Comparison of ENCODE assay signal across 1 cellular context in the genomic region with DNA sequence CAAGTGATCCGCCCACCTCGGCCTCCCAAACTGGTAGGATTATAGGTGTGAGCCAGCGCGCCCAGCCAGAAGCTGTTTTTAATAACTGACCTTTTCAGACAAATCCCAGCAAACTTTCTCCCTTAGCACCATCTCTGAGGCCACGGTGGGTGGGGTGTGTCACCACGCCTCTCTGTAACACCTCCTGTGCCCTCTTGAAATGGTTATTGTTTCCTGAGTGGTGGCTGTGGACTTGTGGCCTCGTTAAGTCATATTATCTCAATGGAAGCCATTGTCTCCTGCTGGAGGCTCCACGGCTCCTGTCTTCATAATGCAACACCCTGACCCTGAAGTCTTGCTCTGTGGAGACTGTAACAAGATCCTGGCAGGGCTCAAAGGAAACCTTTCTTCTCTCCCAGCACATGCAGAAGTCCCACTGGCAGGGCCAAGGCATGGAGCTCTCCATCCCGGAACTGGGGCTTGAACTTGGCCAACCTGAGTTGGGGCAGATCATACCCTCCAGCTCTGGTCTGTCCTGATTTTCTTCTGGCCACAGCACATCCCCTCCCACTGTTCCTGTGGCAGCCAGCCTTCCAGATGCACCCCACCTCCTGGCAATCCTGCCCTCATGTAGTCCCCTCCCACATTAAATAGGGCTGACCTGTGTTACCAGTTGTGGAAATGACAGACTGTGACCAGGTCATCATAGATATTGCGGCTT.
TF ChIP-seq lines count a peak whose summit lies in the region.

No MANE protein-coding gene starts in this region.

TF ChIP-seq in HepG2, 621 proteins besides CTCF, POLR2A, EP300 and RAD21 (continued from another document):
- TF ChIP-seq, protein P1, sequence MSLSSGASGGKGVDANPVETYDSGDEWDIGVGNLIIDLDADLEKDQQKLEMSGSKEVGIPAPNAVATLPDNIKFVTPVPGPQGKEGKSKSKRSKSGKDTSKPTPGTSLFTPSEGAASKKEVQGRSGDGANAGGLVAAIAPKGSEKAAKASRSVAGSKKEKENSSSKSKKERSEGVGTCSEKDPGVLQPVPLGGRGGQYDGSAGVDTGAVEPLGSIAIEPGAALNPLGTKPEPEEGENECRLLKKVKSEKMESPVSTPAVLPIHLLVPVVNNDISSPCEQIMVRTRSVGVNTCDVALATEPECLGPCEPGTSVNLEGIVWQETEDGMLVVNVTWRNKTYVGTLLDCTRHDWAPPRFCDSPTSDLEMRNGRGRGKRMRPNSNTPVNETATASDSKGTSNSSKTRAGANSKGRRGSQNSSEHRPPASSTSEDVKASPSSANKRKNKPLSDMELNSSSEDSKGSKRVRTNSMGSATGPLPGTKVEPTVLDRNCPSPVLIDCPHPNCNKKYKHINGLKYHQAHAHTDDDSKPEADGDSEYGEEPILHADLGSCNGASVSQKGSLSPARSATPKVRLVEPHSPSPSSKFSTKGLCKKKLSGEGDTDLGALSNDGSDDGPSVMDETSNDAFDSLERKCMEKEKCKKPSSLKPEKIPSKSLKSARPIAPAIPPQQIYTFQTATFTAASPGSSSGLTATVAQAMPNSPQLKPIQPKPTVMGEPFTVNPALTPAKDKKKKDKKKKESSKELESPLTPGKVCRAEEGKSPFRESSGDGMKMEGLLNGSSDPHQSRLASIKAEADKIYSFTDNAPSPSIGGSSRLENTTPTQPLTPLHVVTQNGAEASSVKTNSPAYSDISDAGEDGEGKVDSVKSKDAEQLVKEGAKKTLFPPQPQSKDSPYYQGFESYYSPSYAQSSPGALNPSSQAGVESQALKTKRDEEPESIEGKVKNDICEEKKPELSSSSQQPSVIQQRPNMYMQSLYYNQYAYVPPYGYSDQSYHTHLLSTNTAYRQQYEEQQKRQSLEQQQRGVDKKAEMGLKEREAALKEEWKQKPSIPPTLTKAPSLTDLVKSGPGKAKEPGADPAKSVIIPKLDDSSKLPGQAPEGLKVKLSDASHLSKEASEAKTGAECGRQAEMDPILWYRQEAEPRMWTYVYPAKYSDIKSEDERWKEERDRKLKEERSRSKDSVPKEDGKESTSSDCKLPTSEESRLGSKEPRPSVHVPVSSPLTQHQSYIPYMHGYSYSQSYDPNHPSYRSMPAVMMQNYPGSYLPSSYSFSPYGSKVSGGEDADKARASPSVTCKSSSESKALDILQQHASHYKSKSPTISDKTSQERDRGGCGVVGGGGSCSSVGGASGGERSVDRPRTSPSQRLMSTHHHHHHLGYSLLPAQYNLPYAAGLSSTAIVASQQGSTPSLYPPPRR (CRISPR knock-in tag; IDR thresholded peaks at IDR 0.05; ENCODE audit: borderline replicate concordance), result no peak; the same call in 1 of the 2 replicates
